ENCODE assay signal across 8 cellular contexts in the genomic region with DNA sequence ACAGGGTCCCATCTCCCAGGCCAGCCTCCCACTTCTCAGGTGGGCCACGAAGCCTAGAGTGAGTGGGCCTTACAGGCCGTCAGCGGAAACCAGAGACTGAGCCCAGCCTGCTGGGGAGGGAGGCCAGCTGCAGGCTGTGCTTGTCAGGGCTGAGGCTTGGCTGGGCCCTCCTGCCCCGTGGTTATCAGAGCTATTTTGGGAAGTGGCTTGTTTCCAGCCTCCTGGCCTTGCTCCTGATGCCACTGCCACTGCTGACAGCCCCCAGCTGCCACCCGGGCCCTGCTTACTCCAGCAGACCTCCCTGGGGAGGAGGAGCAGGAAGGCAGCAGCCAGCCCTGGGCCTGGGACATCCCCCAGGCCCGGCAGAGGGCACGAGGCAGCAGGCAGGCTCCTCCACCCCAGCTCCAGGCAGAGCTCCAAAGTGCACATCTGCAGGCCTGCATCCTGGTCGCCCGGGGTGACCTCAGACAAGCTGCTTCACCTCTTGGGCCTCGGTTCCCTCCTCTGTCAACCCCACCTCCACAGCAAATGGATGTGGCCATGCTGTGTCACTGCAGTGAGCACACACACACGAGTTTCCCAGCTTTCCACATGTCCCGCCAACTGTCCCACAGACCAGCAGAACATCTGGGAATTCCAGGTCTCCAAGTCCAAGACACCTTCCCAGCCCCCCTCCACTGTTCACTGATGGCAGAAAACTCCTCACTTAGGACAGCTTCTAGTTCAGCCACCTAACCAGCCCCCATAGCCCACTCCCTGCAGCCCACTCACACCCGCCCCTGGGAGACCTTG. TPM values are rescaled to one million over a fixed set of nuclear protein-coding genes. Genes with fewer than 3 reads are reported as not detected.
DNase-seq lines count a peak whose midpoint lies in the region; ATAC-seq and TF ChIP-seq lines count a peak whose summit lies in the region.
"Not testable (repeated sequence)": the region's sequence is repeated elsewhere in the genome, so short reads cannot be mapped to it uniquely, and the experiment has no call there.

No MANE protein-coding gene starts in this region.

- not testable (repeated sequence) for H3K4me3 Mint-ChIP-seq in activated T-helper 2 cell treated with anti-CD3 and anti-CD28 coated beads, Interferon-gamma antibody, Interleukin-2, Interleukin-4, amounts not matched to agents 10 μg/mL and 5 μg/mL and 100 μg/mL, durations not matched to agents 14 hours and 24 hours and 36 hours (ENCODE audit: low read depth)
- peak overlapping the region in 5 of 10 donors; percentile 21 to 48 (median 38) for H3K4me3 Mint-ChIP-seq in naive thymus-derived CD4-positive, alpha-beta T cell

- not testable (repeated sequence) for H3K27me3 Mint-ChIP-seq in activated T-helper 2 cell treated with anti-CD3 and anti-CD28 coated beads, Interferon-gamma antibody, Interleukin-2, Interleukin-4, amounts not matched to agents 10 μg/mL and 5 μg/mL and 100 μg/mL, durations not matched to agents 14 hours and 24 hours and 36 hours (ENCODE audit: low read depth); naive thymus-derived CD4-positive, alpha-beta T cell

- not testable (repeated sequence) for H3K9me3 ChIP-seq in AG04450 (ENCODE audit: control insufficient read depth, insufficient read depth, low read length); HEK293 (ENCODE audit: control insufficient read depth, insufficient read depth, low read depth, low read length); naive thymus-derived CD4-positive, alpha-beta T cell (ENCODE audit: control insufficient read depth in 2 of 3, low read length in 3 of 3); spleen

- H3K4me1 ChIP-seq in HEK293 (ENCODE audit: control insufficient read depth, insufficient read depth, low read length), result not testable (repeated sequence)
- peaks cover 15 to 22% of the 10 kb centered on the region in 2 donors for H3K4me1 ChIP-seq in naive thymus-derived CD4-positive, alpha-beta T cell (ENCODE audit: control insufficient read depth in 2 of 2, insufficient read depth in 2 of 2, low read length in 2 of 2)
- H3K4me1 ChIP-seq in spleen, result peaks cover 38 to 94% (median 64%) of the 10 kb centered on the region in 6 donors

- WGBS in spleen, 5 donors, result 17 to 33% (median 25%) methylated on average over 5 to 11 of the region's 13 CpGs

- not testable (repeated sequence) for H3K4me3 ChIP-seq in AG04450 (ENCODE audit: low read depth, low read length); HEK293 (ENCODE audit: low read depth, low read length); coronary artery; naive thymus-derived CD4-positive, alpha-beta T cell (ENCODE audit: low read length); spleen

- TF ChIP-seq POLR2A in spleen (IDR thresholded peaks at IDR 0.05), result not testable (repeated sequence)

- not testable (repeated sequence) for H3K27me3 ChIP-seq in AG04450 (ENCODE audit: control insufficient read depth, insufficient read depth, low read length); naive thymus-derived CD4-positive, alpha-beta T cell (ENCODE audit: control insufficient read depth in 2 of 2, insufficient read depth in 2 of 2, low read length in 2 of 2); spleen (replicated peaks in 1 of 7)

- not testable (repeated sequence) for H3K36me3 ChIP-seq in HEK293 (ENCODE audit: control insufficient read depth in 2 of 2, insufficient read depth in 1 of 2, low read length in 2 of 2); naive thymus-derived CD4-positive, alpha-beta T cell (ENCODE audit: control insufficient read depth in 2 of 3, insufficient read depth in 3 of 3, low read length in 3 of 3); spleen

- H3K27ac ChIP-seq in AG04450 (ENCODE audit: low read depth, low read length) (peak overlapping the region; percentile 57), RWPE1 (peak overlapping the region; percentile 59), coronary artery (peak overlapping the region; percentile 74 to 87), spleen (peak overlapping the region in 4 of 8 donors; percentile 70 to 80 (median 76))
- H3K27ac ChIP-seq in HEK293 (ENCODE audit: extremely low read depth, low read depth, low read length); naive thymus-derived CD4-positive, alpha-beta T cell (ENCODE audit: low read depth, low read length): not testable (repeated sequence)

- POLR2A ChIA-PET in AG04450 (lab: Yijun Ruan, JAX), result interaction anchor here (0.6 kb wide), 1 partner anchor 33 kb away, joined by 7 read pairs; no protein-coding TSS in a partner anchor
- POLR2A ChIA-PET in HEK293 (lab: Yijun Ruan, JAX); RWPE1 (lab: Yijun Ruan, JAX; ENCODE audit: low non-redundant PET): not testable (repeated sequence)
- POLR2A ChIA-PET in naive thymus-derived CD4-positive, alpha-beta T cell (lab: Charles Lee), result interaction anchor here (1.5 kb wide), 1 partner anchor 494 kb away, joined by 3 read pairs; no protein-coding TSS in a partner anchor

- not testable (repeated sequence) for H3K36me3 Mint-ChIP-seq in activated T-helper 2 cell treated with anti-CD3 and anti-CD28 coated beads, Interferon-gamma antibody, Interleukin-2, Interleukin-4, amounts not matched to agents 10 μg/mL and 5 μg/mL and 100 μg/mL, durations not matched to agents 14 hours and 24 hours and 36 hours (ENCODE audit: low read depth); naive thymus-derived CD4-positive, alpha-beta T cell

- H3K27ac Mint-ChIP-seq in activated T-helper 2 cell treated with anti-CD3 and anti-CD28 coated beads, Interferon-gamma antibody, Interleukin-2, Interleukin-4, amounts not matched to agents 10 μg/mL and 5 μg/mL and 100 μg/mL, durations not matched to agents 14 hours and 24 hours and 36 hours, result peak overlapping the region; percentile 86
- peak overlapping the region in 8 of 9 donors; percentile 71 to 93 (median 86) for H3K27ac Mint-ChIP-seq in naive thymus-derived CD4-positive, alpha-beta T cell

- not testable (repeated sequence) for H3K9me3 Mint-ChIP-seq in activated T-helper 2 cell treated with anti-CD3 and anti-CD28 coated beads, Interferon-gamma antibody, Interleukin-2, Interleukin-4, amounts not matched to agents 10 μg/mL and 5 μg/mL and 100 μg/mL, durations not matched to agents 14 hours and 24 hours and 36 hours; naive thymus-derived CD4-positive, alpha-beta T cell

- TF ChIP-seq CTCF in AG04450 (IDR thresholded peaks at IDR 0.05; ENCODE audit: low read depth, low read length); HEK293 (tag by site-specific recombination; IDR thresholded peaks at IDR 0.05); RWPE1 (conservative IDR thresholded peaks at IDR 0.05; ENCODE audit: low read depth); coronary artery (IDR thresholded peaks at IDR 0.05); spleen (IDR thresholded peaks at IDR 0.05 in 8 of 11, conservative IDR thresholded peaks at IDR 0.05 in 3 of 11): not testable (repeated sequence)

- intact Hi-C loops in activated T-helper 2 cell treated with anti-CD3 and anti-CD28 coated beads, Interferon-gamma antibody, Interleukin-2, Interleukin-4, amounts not matched to agents 10 μg/mL and 5 μg/mL and 100 μg/mL, durations not matched to agents 14 hours and 24 hours and 36 hours (cut with micrococcal nuclease), result loop anchor here (5.0 kb wide), 1 partner anchor 112 kb away; a partner anchor contains a TSS
- intact Hi-C loops in left cardiac atrium (cut with DNase I); spleen (cut with DNase I; ENCODE audit: low total_unique reads): not testable (repeated sequence)
- intact Hi-C loops in naive thymus-derived CD4-positive, alpha-beta T cell (cut with micrococcal nuclease), result loop anchor here in 1 of 2 donors (5.0 kb wide), 1 partner anchor 323 kb away; a partner anchor contains a TSS

- peak; percentile 59 to 78 for ATAC-seq in left cardiac atrium
- ATAC-seq in naive thymus-derived CD4-positive, alpha-beta T cell, result not testable (repeated sequence)

- peaks cover 25% of the 10 kb centered on the region for H3K4me1 Mint-ChIP-seq in activated T-helper 2 cell treated with anti-CD3 and anti-CD28 coated beads, Interferon-gamma antibody, Interleukin-2, Interleukin-4, amounts not matched to agents 10 μg/mL and 5 μg/mL and 100 μg/mL, durations not matched to agents 14 hours and 24 hours and 36 hours (ENCODE audit: low read depth)
- peaks cover 9 to 38% (median 30%) of the 10 kb centered on the region in 7 donors for H3K4me1 Mint-ChIP-seq in naive thymus-derived CD4-positive, alpha-beta T cell

- CTCF ChIA-PET in AG04450 (lab: Charles Lee); HEK293 (lab: Yijun Ruan, JAX); RWPE1 (lab: Yijun Ruan, JAX); naive thymus-derived CD4-positive, alpha-beta T cell (lab: Charles Lee): not testable (repeated sequence)

- DNase-seq in AG04450 (ENCODE audit: low read depth, low spot score) (peak; percentile 20), coronary artery (ENCODE audit: low spot score) (peak; percentile 90), left cardiac atrium (peak; percentile 67), spleen (peak; percentile 82)
- DNase-seq in RWPE1 (ENCODE audit: low spot score); activated T-helper 2 cell treated with anti-CD3 and anti-CD28 coated beads, Interferon-gamma antibody, Interleukin-2, Interleukin-4, amounts not matched to agents 10 μg/mL and 5 μg/mL and 100 μg/mL, durations not matched to agents 14 hours and 24 hours and 36 hours (ENCODE audit: low spot score); naive thymus-derived CD4-positive, alpha-beta T cell: not testable (repeated sequence)

TF ChIP-seq in HEK293, 187 proteins besides CTCF, POLR2A, EP300 and RAD21:
- peak; percentile 62 for TF ChIP-seq EGR2 (tag by site-specific recombination; IDR thresholded peaks at IDR 0.05; ENCODE audit: low read depth)

RNA-seq across cellular contexts. Expression of a gene that starts 51.0 kb away (rescaled TPM):
- polyA plus RNA-seq in AG04450 (2011; rRNA removed) (5.0 and 6.4 TPM in 2 replicates), spleen (1 to 10 TPM in 2 of 3 donors, under 1 TPM in 1; 0.47 to 8.4 (median 2.2) TPM)
- polyA minus RNA-seq in AG04450 (2011; rRNA and poly(A)+ RNA removed), result 12.0 and 12.3 TPM in 2 replicates
- 6.9 and 7.2 TPM in 2 replicates for total RNA-seq in activated T-helper 2 cell treated with anti-CD3 and anti-CD28 coated beads, Interferon-gamma antibody, Interleukin-2, Interleukin-4, amounts not matched to agents 10 μg/mL and 5 μg/mL and 100 μg/mL, durations not matched to agents 14 hours and 24 hours and 36 hours
- total RNA-seq in left cardiac atrium (10 to 100 TPM; 35.8 to 45.9 TPM), spleen (10 to 100 TPM in 1 of 7 donors, 1 to 10 TPM in 6; 3.4 to 15.0 (median 8.3) TPM)
- 1 to 10 TPM in 1 of 5 experiments, not detected in 4; 1.5 TPM for total RNA-seq in naive thymus-derived CD4-positive, alpha-beta T cell
- not detected for polyA plus RNA-seq in naive thymus-derived CD4-positive, alpha-beta T cell
